27 cellular contexts compared by ENCODE assay signal in genomic region chr4:163621844-163622243, GRCh38.
"Had no signal": no experiment of that assay in that cellular context is flagged by ENCODE, and none has a peak within 500 bp of the region (broad histone marks: within the 10 kb centered on the region; RNA-seq: fewer than 3 reads in every experiment).

No MANE protein-coding gene starts in this region.

- H3K36me3 ChIP-seq: ovary, prostate gland, right atrium auricular region, WERI-Rb-1 had no signal

- H3K27me3 ChIP-seq: ovary, right atrium auricular region, testis had no signal

- ATAC-seq: activated CD8-positive, alpha-beta memory T cell treated with anti-CD3 and anti-CD28 coated beads, Interleukin-2, amount 10 ng/mL, durations not matched to agents 7 days and 5 days; activated CD8-positive, alpha-beta T cell treated with anti-CD3 and anti-CD28 coated beads for 36 hours; activated naive CD8-positive, alpha-beta T cell treated with anti-CD3 and anti-CD28 coated beads, Interleukin-2, amount 50 U/mL, for 24 hours; effector memory CD8-positive, alpha-beta T cell; esophagus mucosa; naive thymus-derived CD4-positive, alpha-beta T cell; stimulated activated naive B cell treated with anti-CD40 and anti-IgM and Interleukin-4, amounts not matched to agents 10 μg/mL and 1 μg/mL and 100 μg/mL, for 72 hours had no signal

- FAIRE-seq: endothelial cell of umbilical vein, small intestine had no signal

- DNase-seq: activated CD4-positive, alpha-beta T cell treated with anti-CD3 and anti-CD28 coated beads, Interleukin-2, amount 10 ng/mL, durations not matched to agents 7 days and 5 days; activated CD4-positive, CD25-positive, alpha-beta regulatory T cell treated with anti-CD3 and anti-CD28 coated beads, Interleukin-2, amount 50 U/mL, for 72 hours; activated CD8-positive, alpha-beta memory T cell treated with anti-CD3 and anti-CD28 coated beads, Interleukin-2, amount 10 ng/mL, durations not matched to agents 7 days and 5 days; activated CD8-positive, alpha-beta T cell treated with anti-CD3 and anti-CD28 coated beads for 36 hours; activated gamma-delta T cell; activated naive CD4-positive, alpha-beta T cell treated with anti-CD3 and anti-CD28 coated beads, Interleukin-2, amount 50 U/mL, for 16 hours; activated naive CD8-positive, alpha-beta T cell treated with anti-CD3 and anti-CD28 coated beads, Interleukin-2, amount 50 U/mL, for 24 hours; activated T-cell treated with anti-CD3 and anti-CD28 coated beads for 4 hours; aorta; caudate nucleus; effector memory CD8-positive, alpha-beta T cell; foreskin melanocyte; hippocampal formation; mesenchymal stem cell; naive thymus-derived CD4-positive, alpha-beta T cell; ovary; small intestine; stimulated activated CD4-positive, alpha-beta T cell treated with anti-CD3 and anti-CD28 coated beads, Interleukin-15, amount 100 ng/mL, for 24 hours; stimulated activated naive B cell treated with anti-CD40 and anti-IgM and Interleukin-4, amounts not matched to agents 10 μg/mL and 1 μg/mL and 100 μg/mL, for 72 hours; testis; trophoblast cell; WERI-Rb-1 had no signal

- H3K9me3 ChIP-seq: ovary, prostate gland, right atrium auricular region, testis had no signal

- H3K4me1 ChIP-seq: prostate gland, right atrium auricular region, testis had no signal

- H3K4me3 ChIP-seq: ovary, prostate gland, right atrium auricular region, SK-N-MC, testis had no signal

- H3K27ac ChIP-seq: ovary, prostate gland, right atrium auricular region, SK-N-MC, testis, WERI-Rb-1 had no signal
